1 cellular context compared by ENCODE assay signal in the genomic region with DNA sequence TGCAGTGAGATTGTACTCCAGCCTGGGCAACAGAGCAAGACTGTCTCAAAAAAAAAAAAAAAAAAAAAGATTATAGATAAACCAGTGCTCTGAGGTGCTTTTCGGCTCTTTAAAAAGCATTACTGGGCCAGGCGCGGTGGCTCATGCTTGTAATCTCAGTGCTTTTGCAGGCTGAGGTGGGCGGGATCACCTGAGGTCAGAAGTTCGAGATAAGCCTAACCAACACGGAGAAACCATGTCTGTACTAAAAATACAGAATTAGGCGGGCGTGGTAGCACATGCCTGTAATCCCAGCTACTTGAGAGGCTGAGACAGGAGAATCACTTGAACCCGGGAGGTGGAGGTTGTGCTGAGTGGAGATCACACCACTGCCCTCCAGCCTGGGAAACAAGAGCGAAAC.
TF ChIP-seq lines count a peak whose summit lies in the region.

No MANE protein-coding gene starts in this region.

TF ChIP-seq in K562, 482 proteins besides CTCF, POLR2A, EP300 and RAD21 (continued from another document and continues in another):
- TF ChIP-seq, protein P1, sequence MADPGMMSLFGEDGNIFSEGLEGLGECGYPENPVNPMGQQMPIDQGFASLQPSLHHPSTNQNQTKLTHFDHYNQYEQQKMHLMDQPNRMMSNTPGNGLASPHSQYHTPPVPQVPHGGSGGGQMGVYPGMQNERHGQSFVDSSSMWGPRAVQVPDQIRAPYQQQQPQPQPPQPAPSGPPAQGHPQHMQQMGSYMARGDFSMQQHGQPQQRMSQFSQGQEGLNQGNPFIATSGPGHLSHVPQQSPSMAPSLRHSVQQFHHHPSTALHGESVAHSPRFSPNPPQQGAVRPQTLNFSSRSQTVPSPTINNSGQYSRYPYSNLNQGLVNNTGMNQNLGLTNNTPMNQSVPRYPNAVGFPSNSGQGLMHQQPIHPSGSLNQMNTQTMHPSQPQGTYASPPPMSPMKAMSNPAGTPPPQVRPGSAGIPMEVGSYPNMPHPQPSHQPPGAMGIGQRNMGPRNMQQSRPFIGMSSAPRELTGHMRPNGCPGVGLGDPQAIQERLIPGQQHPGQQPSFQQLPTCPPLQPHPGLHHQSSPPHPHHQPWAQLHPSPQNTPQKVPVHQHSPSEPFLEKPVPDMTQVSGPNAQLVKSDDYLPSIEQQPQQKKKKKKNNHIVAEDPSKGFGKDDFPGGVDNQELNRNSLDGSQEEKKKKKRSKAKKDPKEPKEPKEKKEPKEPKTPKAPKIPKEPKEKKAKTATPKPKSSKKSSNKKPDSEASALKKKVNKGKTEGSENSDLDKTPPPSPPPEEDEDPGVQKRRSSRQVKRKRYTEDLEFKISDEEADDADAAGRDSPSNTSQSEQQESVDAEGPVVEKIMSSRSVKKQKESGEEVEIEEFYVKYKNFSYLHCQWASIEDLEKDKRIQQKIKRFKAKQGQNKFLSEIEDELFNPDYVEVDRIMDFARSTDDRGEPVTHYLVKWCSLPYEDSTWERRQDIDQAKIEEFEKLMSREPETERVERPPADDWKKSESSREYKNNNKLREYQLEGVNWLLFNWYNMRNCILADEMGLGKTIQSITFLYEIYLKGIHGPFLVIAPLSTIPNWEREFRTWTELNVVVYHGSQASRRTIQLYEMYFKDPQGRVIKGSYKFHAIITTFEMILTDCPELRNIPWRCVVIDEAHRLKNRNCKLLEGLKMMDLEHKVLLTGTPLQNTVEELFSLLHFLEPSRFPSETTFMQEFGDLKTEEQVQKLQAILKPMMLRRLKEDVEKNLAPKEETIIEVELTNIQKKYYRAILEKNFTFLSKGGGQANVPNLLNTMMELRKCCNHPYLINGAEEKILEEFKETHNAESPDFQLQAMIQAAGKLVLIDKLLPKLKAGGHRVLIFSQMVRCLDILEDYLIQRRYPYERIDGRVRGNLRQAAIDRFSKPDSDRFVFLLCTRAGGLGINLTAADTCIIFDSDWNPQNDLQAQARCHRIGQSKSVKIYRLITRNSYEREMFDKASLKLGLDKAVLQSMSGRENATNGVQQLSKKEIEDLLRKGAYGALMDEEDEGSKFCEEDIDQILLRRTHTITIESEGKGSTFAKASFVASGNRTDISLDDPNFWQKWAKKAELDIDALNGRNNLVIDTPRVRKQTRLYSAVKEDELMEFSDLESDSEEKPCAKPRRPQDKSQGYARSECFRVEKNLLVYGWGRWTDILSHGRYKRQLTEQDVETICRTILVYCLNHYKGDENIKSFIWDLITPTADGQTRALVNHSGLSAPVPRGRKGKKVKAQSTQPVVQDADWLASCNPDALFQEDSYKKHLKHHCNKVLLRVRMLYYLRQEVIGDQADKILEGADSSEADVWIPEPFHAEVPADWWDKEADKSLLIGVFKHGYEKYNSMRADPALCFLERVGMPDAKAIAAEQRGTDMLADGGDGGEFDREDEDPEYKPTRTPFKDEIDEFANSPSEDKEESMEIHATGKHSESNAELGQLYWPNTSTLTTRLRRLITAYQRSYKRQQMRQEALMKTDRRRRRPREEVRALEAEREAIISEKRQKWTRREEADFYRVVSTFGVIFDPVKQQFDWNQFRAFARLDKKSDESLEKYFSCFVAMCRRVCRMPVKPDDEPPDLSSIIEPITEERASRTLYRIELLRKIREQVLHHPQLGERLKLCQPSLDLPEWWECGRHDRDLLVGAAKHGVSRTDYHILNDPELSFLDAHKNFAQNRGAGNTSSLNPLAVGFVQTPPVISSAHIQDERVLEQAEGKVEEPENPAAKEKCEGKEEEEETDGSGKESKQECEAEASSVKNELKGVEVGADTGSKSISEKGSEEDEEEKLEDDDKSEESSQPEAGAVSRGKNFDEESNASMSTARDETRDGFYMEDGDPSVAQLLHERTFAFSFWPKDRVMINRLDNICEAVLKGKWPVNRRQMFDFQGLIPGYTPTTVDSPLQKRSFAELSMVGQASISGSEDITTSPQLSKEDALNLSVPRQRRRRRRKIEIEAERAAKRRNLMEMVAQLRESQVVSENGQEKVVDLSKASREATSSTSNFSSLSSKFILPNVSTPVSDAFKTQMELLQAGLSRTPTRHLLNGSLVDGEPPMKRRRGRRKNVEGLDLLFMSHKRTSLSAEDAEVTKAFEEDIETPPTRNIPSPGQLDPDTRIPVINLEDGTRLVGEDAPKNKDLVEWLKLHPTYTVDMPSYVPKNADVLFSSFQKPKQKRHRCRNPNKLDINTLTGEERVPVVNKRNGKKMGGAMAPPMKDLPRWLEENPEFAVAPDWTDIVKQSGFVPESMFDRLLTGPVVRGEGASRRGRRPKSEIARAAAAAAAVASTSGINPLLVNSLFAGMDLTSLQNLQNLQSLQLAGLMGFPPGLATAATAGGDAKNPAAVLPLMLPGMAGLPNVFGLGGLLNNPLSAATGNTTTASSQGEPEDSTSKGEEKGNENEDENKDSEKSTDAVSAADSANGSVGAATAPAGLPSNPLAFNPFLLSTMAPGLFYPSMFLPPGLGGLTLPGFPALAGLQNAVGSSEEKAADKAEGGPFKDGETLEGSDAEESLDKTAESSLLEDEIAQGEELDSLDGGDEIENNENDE (IDR thresholded peaks at IDR 0.05; ENCODE audit: low read depth, low read length): no peak
- TF ChIP-seq, protein P2, sequence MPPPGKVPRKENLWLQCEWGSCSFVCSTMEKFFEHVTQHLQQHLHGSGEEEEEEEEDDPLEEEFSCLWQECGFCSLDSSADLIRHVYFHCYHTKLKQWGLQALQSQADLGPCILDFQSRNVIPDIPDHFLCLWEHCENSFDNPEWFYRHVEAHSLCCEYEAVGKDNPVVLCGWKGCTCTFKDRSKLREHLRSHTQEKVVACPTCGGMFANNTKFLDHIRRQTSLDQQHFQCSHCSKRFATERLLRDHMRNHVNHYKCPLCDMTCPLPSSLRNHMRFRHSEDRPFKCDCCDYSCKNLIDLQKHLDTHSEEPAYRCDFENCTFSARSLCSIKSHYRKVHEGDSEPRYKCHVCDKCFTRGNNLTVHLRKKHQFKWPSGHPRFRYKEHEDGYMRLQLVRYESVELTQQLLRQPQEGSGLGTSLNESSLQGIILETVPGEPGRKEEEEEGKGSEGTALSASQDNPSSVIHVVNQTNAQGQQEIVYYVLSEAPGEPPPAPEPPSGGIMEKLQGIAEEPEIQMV (tag; conservative IDR thresholded peaks at IDR 0.05; ENCODE audit: low read depth): no peak
- TF ChIP-seq NBN (IDR thresholded peaks at IDR 0.05; ENCODE audit: low read depth): peak; percentile 69
- no peak for TF ChIP-seq CEBPB (tag; IDR thresholded peaks at IDR 0.05)
- TF ChIP-seq TRIM28 (IDR thresholded peaks at IDR 0.05): no peak
- TF ChIP-seq, protein P3, sequence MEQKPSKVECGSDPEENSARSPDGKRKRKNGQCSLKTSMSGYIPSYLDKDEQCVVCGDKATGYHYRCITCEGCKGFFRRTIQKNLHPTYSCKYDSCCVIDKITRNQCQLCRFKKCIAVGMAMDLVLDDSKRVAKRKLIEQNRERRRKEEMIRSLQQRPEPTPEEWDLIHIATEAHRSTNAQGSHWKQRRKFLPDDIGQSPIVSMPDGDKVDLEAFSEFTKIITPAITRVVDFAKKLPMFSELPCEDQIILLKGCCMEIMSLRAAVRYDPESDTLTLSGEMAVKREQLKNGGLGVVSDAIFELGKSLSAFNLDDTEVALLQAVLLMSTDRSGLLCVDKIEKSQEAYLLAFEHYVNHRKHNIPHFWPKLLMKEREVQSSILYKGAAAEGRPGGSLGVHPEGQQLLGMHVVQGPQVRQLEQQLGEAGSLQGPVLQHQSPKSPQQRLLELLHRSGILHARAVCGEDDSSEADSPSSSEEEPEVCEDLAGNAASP (IDR thresholded peaks at IDR 0.05): no peak
- TF ChIP-seq RCOR1 (IDR thresholded peaks at IDR 0.05; ENCODE audit: borderline replicate concordance in 1 of 2, low read depth in 2 of 2, low read length in 2 of 2): peak; percentile 78 to 97; a peak in 3 of 4 replicates
- TF ChIP-seq, protein P4, sequence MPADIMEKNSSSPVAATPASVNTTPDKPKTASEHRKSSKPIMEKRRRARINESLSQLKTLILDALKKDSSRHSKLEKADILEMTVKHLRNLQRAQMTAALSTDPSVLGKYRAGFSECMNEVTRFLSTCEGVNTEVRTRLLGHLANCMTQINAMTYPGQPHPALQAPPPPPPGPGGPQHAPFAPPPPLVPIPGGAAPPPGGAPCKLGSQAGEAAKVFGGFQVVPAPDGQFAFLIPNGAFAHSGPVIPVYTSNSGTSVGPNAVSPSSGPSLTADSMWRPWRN (IDR thresholded peaks at IDR 0.05; ENCODE audit: low read depth): peak; percentile 38; the same call in 1 of the 2 replicates
- TF ChIP-seq PHF21A (IDR thresholded peaks at IDR 0.05; ENCODE audit: borderline replicate concordance, low read depth): no peak; the same call in 1 of the 2 replicates
- peak; percentile 63 for TF ChIP-seq SMARCA4 (IDR thresholded peaks at IDR 0.05)
- TF ChIP-seq, protein P5, sequence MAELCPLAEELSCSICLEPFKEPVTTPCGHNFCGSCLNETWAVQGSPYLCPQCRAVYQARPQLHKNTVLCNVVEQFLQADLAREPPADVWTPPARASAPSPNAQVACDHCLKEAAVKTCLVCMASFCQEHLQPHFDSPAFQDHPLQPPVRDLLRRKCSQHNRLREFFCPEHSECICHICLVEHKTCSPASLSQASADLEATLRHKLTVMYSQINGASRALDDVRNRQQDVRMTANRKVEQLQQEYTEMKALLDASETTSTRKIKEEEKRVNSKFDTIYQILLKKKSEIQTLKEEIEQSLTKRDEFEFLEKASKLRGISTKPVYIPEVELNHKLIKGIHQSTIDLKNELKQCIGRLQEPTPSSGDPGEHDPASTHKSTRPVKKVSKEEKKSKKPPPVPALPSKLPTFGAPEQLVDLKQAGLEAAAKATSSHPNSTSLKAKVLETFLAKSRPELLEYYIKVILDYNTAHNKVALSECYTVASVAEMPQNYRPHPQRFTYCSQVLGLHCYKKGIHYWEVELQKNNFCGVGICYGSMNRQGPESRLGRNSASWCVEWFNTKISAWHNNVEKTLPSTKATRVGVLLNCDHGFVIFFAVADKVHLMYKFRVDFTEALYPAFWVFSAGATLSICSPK (IDR thresholded peaks at IDR 0.05; ENCODE audit: borderline replicate concordance): no peak
- TF ChIP-seq RBM25 (IDR thresholded peaks at IDR 0.05; ENCODE audit: low read depth, low read length, severe bottlenecking): no peak
- TF ChIP-seq YY1 (IDR thresholded peaks at IDR 0.05; ENCODE audit: borderline replicate concordance in 1 of 3, control insufficient read depth in 1 of 3, extremely low read depth in 1 of 3, insufficient read depth in 3 of 3, insufficient read length in 1 of 3, insufficient replicate concordance in 2 of 3, low read depth in 1 of 3, low read length in 2 of 3): no peak
- TF ChIP-seq, protein P6, sequence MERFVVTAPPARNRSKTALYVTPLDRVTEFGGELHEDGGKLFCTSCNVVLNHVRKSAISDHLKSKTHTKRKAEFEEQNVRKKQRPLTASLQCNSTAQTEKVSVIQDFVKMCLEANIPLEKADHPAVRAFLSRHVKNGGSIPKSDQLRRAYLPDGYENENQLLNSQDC (CRISPR knock-in tag; IDR thresholded peaks at IDR 0.05): no peak
- TF ChIP-seq TRIM24 (IDR thresholded peaks at IDR 0.05): peak in 1 of 2 experiments; percentile 37; a peak in 1 of 4 replicates
- no peak for TF ChIP-seq KAT7 (CRISPR knock-in tag; IDR thresholded peaks at IDR 0.05; ENCODE audit: borderline replicate concordance)
- TF ChIP-seq MXI1 (IDR thresholded peaks at IDR 0.05; ENCODE audit: low read depth, low read length): peak; percentile 28; the same call in 1 of the 2 replicates
- TF ChIP-seq SMARCC2 (IDR thresholded peaks at IDR 0.05; ENCODE audit: low read depth): no peak
- TF ChIP-seq CBFA2T2 (conservative IDR thresholded peaks at IDR 0.05): peak; percentile 60
- TF ChIP-seq, protein P7, sequence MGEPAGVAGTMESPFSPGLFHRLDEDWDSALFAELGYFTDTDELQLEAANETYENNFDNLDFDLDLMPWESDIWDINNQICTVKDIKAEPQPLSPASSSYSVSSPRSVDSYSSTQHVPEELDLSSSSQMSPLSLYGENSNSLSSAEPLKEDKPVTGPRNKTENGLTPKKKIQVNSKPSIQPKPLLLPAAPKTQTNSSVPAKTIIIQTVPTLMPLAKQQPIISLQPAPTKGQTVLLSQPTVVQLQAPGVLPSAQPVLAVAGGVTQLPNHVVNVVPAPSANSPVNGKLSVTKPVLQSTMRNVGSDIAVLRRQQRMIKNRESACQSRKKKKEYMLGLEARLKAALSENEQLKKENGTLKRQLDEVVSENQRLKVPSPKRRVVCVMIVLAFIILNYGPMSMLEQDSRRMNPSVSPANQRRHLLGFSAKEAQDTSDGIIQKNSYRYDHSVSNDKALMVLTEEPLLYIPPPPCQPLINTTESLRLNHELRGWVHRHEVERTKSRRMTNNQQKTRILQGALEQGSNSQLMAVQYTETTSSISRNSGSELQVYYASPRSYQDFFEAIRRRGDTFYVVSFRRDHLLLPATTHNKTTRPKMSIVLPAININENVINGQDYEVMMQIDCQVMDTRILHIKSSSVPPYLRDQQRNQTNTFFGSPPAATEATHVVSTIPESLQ (CRISPR knock-in tag; IDR thresholded peaks at IDR 0.05): no peak
- no peak for TF ChIP-seq NR2C2 (CRISPR knock-in tag; IDR thresholded peaks at IDR 0.05)
- peak; percentile 72 for TF ChIP-seq NR2C2 (tag; IDR thresholded peaks at IDR 0.05)
- TF ChIP-seq ERF (CRISPR knock-in tag; IDR thresholded peaks at IDR 0.05): no peak
- TF ChIP-seq, protein P8, sequence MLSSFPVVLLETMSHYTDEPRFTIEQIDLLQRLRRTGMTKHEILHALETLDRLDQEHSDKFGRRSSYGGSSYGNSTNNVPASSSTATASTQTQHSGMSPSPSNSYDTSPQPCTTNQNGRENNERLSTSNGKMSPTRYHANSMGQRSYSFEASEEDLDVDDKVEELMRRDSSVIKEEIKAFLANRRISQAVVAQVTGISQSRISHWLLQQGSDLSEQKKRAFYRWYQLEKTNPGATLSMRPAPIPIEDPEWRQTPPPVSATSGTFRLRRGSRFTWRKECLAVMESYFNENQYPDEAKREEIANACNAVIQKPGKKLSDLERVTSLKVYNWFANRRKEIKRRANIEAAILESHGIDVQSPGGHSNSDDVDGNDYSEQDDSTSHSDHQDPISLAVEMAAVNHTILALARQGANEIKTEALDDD (IDR thresholded peaks at IDR 0.05): peak; percentile 84; the same call in 1 of the 2 replicates
- TF ChIP-seq, protein P9, sequence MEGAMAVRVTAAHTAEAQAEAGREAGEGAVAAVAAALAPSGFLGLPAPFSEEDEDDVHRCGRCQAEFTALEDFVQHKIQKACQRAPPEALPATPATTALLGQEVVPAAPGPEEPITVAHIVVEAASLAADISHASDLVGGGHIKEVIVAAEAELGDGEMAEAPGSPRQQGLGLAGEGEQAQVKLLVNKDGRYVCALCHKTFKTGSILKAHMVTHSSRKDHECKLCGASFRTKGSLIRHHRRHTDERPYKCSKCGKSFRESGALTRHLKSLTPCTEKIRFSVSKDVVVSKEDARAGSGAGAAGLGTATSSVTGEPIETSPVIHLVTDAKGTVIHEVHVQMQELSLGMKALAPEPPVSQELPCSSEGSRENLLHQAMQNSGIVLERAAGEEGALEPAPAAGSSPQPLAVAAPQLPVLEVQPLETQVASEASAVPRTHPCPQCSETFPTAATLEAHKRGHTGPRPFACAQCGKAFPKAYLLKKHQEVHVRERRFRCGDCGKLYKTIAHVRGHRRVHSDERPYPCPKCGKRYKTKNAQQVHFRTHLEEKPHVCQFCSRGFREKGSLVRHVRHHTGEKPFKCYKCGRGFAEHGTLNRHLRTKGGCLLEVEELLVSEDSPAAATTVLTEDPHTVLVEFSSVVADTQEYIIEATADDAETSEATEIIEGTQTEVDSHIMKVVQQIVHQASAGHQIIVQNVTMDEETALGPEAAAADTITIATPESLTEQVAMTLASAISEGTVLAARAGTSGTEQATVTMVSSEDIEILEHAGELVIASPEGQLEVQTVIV (CRISPR knock-in tag; IDR thresholded peaks at IDR 0.05; ENCODE audit: borderline replicate concordance): no peak
- TF ChIP-seq RFX1 (IDR thresholded peaks at IDR 0.05): no peak
- TF ChIP-seq SMAD3 (CRISPR knock-in tag; conservative IDR thresholded peaks at IDR 0.05): no peak
- TF ChIP-seq YBX1 (IDR thresholded peaks at IDR 0.05): no peak
